ENCODE assay signal across 8 cellular contexts in the genomic region with DNA sequence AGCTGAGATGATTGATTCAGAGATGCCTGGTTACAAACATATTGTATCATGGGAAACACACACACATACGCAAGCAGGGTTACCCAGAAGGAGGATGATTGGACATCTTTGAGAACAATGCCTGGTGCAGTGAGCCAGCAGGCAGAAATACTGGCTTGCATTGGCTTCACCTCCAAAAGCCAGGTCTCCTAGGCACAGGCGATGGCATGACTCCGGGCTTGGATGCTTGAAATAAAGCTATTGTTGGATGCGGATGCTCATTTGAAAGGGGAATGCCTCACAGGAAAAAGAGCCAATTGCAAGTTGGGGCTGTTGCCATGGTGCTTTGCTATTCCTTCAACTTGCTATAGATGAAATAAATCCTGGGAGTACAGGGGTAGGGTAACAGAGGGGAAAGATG.
DNase-seq lines count a peak whose midpoint lies in the region; ATAC-seq lines count a peak whose summit lies in the region.

No MANE protein-coding gene starts in this region.

- peak overlapping the region; percentile 1 for H3K4me3 ChIP-seq in iPS-15b (ENCODE audit: low read depth, low read length)

- H3K36me3 ChIP-seq in iPS-15b (ENCODE audit: control insufficient read depth, insufficient read depth, low read length) = no peaks in the 10 kb centered on the region

- H3K27me3 Mint-ChIP-seq in activated CD8-positive, alpha-beta memory T cell treated with anti-CD3 and anti-CD28 coated beads, Interleukin-2, amount 10 ng/mL, durations not matched to agents 7 days and 5 days = no peaks in the 10 kb centered on the region
- peaks cover 3% of the 10 kb centered on the region for H3K27me3 Mint-ChIP-seq in activated T-helper 2 cell treated with anti-CD3 and anti-CD28 coated beads, Interferon-gamma antibody, Interleukin-2, Interleukin-4, amounts not matched to agents 10 μg/mL and 5 μg/mL and 100 μg/mL, durations not matched to agents 14 hours and 24 hours and 36 hours (ENCODE audit: low read depth)

- H3K9me3 ChIP-seq in iPS-15b (ENCODE audit: control insufficient read depth, insufficient read depth, low read length) = no peaks in the 10 kb centered on the region

- CTCF ChIA-PET in activated CD8-positive, alpha-beta memory T cell treated with anti-CD3 and anti-CD28 coated beads, Interleukin-2, amount 10 ng/mL, durations not matched to agents 7 days and 5 days (lab: Charles Lee) = interaction anchor here (1.0 to 5.5 kb wide), 5 partner anchors 8 to 67 kb away, joined by 3 to 30 read pairs (median 4); no protein-coding TSS in a partner anchor

- no peak overlapping the region for H3K4me3 Mint-ChIP-seq in activated CD8-positive, alpha-beta memory T cell treated with anti-CD3 and anti-CD28 coated beads, Interleukin-2, amount 10 ng/mL, durations not matched to agents 7 days and 5 days
- H3K4me3 Mint-ChIP-seq in activated T-helper 2 cell treated with anti-CD3 and anti-CD28 coated beads, Interferon-gamma antibody, Interleukin-2, Interleukin-4, amounts not matched to agents 10 μg/mL and 5 μg/mL and 100 μg/mL, durations not matched to agents 14 hours and 24 hours and 36 hours (ENCODE audit: low read depth) = no peak overlapping the region

- H3K27ac Mint-ChIP-seq in activated CD8-positive, alpha-beta memory T cell treated with anti-CD3 and anti-CD28 coated beads, Interleukin-2, amount 10 ng/mL, durations not matched to agents 7 days and 5 days = peak overlapping the region; percentile 33
- peak overlapping the region; percentile 19 for H3K27ac Mint-ChIP-seq in activated T-helper 2 cell treated with anti-CD3 and anti-CD28 coated beads, Interferon-gamma antibody, Interleukin-2, Interleukin-4, amounts not matched to agents 10 μg/mL and 5 μg/mL and 100 μg/mL, durations not matched to agents 14 hours and 24 hours and 36 hours

- no peaks in the 10 kb centered on the region for H3K9me3 Mint-ChIP-seq in activated CD8-positive, alpha-beta memory T cell treated with anti-CD3 and anti-CD28 coated beads, Interleukin-2, amount 10 ng/mL, durations not matched to agents 7 days and 5 days (ENCODE audit: low read depth)
- H3K9me3 Mint-ChIP-seq in activated T-helper 2 cell treated with anti-CD3 and anti-CD28 coated beads, Interferon-gamma antibody, Interleukin-2, Interleukin-4, amounts not matched to agents 10 μg/mL and 5 μg/mL and 100 μg/mL, durations not matched to agents 14 hours and 24 hours and 36 hours = no peaks in the 10 kb centered on the region

- no peak overlapping the region for H3K9ac ChIP-seq in iPS-15b (ENCODE audit: low read depth, low read length)

- peaks cover 58% of the 10 kb centered on the region for H3K36me3 Mint-ChIP-seq in activated CD8-positive, alpha-beta memory T cell treated with anti-CD3 and anti-CD28 coated beads, Interleukin-2, amount 10 ng/mL, durations not matched to agents 7 days and 5 days
- H3K36me3 Mint-ChIP-seq in activated T-helper 2 cell treated with anti-CD3 and anti-CD28 coated beads, Interferon-gamma antibody, Interleukin-2, Interleukin-4, amounts not matched to agents 10 μg/mL and 5 μg/mL and 100 μg/mL, durations not matched to agents 14 hours and 24 hours and 36 hours (ENCODE audit: low read depth) = peaks cover 60% of the 10 kb centered on the region

- intact Hi-C loops in activated T-helper 2 cell treated with anti-CD3 and anti-CD28 coated beads, Interferon-gamma antibody, Interleukin-2, Interleukin-4, amounts not matched to agents 10 μg/mL and 5 μg/mL and 100 μg/mL, durations not matched to agents 14 hours and 24 hours and 36 hours (cut with micrococcal nuclease) = loop anchor here (5.0 to 10.0 kb wide), 3 partner anchors 71 to 398 kb away; no protein-coding TSS in a partner anchor
- intact Hi-C loops in sciatic nerve (cut with DNase I) = no loop called here

- no peaks in the 10 kb centered on the region for H3K27me3 ChIP-seq in iPS-15b (ENCODE audit: control insufficient read depth, insufficient read depth, low read length)

- peaks cover 42% of the 10 kb centered on the region for H3K4me1 ChIP-seq in iPS-15b (ENCODE audit: control insufficient read depth, insufficient read depth, low read length)

- no peak for DNase-seq in activated CD8-positive, alpha-beta memory T cell treated with anti-CD3 and anti-CD28 coated beads, Interleukin-2, amount 10 ng/mL, durations not matched to agents 7 days and 5 days
- no peak for DNase-seq in activated CD8-positive, alpha-beta memory T cell treated with anti-CD3 and anti-CD28 coated beads, Interleukin-2, amount 50 U/mL, for 4 hours
- DNase-seq in activated T-helper 2 cell treated with anti-CD3 and anti-CD28 coated beads, Interferon-gamma antibody, Interleukin-2, Interleukin-4, amounts not matched to agents 10 μg/mL and 5 μg/mL and 100 μg/mL, durations not matched to agents 14 hours and 24 hours and 36 hours (ENCODE audit: low spot score) = no peak
- no peak for DNase-seq in sciatic nerve (ENCODE audit: low spot score)
- no peak for DNase-seq in NCI-H2171 (lab: John Stamatoyannopoulos, UW)

- peaks cover 91% of the 10 kb centered on the region for H3K4me1 Mint-ChIP-seq in activated CD8-positive, alpha-beta memory T cell treated with anti-CD3 and anti-CD28 coated beads, Interleukin-2, amount 10 ng/mL, durations not matched to agents 7 days and 5 days
- H3K4me1 Mint-ChIP-seq in activated T-helper 2 cell treated with anti-CD3 and anti-CD28 coated beads, Interferon-gamma antibody, Interleukin-2, Interleukin-4, amounts not matched to agents 10 μg/mL and 5 μg/mL and 100 μg/mL, durations not matched to agents 14 hours and 24 hours and 36 hours (ENCODE audit: low read depth) = peaks cover 70% of the 10 kb centered on the region

- no peak for ATAC-seq in activated CD8-positive, alpha-beta memory T cell treated with anti-CD3 and anti-CD28 coated beads, Interleukin-2, amount 10 ng/mL, durations not matched to agents 7 days and 5 days
- ATAC-seq in sciatic nerve = peak; percentile 3
- no peak for ATAC-seq in HG03342 (IDR thresholded peaks at IDR 0.05; ENCODE audit: unreplicated experiment)
- no peak for ATAC-seq in HG02642 (IDR thresholded peaks at IDR 0.05; ENCODE audit: poor library complexity, unreplicated experiment)
